In genomic region chr7:130069978-130070899, GRCh38 we compare ENCODE assay signal across 8 cellular contexts. TPM values are rescaled to one million over a fixed set of nuclear protein-coding genes. Genes with fewer than 3 reads are reported as not detected.
A peak's percentile ranks its signal among the peaks of the same experiment; 100 is the strongest.
DNase-seq lines count a peak whose midpoint lies in the region; ATAC-seq, FAIRE-seq and TF ChIP-seq lines count a peak whose summit lies in the region.

Gene KLHDC10 (plus strand): TSS chr7:130070534. CDS start chr7:130070644, 110 bp downstream.

- no peaks in the 10 kb centered on the region for H3K9me3 ChIP-seq in OCI-LY7 (ENCODE audit: low read length)

- H3K27me3 Mint-ChIP-seq in endothelial cell (ENCODE audit: unreplicated experiment), result peaks cover 8% of the 10 kb centered on the region

- H3K9me3 Mint-ChIP-seq in endothelial cell (ENCODE audit: unreplicated experiment), result no peaks in the 10 kb centered on the region

- intact Hi-C loops in OCI-LY7 (cut with micrococcal nuclease; ENCODE audit: unreplicated experiment), result loop anchor here (2.0 to 10.0 kb wide), 5 partner anchors 81 to 762 kb away; partner anchors contain the start of gene CEP41

- peak within 1 kb of the TSS; percentile 19 for H3K27ac ChIP-seq in OCI-LY7 (ENCODE audit: low read depth, low read length, poor library complexity, severe bottlenecking)

- ATAC-seq in GM21526 (IDR thresholded peaks at IDR 0.05; ENCODE audit: low FRiP score, unreplicated experiment), result peak; percentile 87

- H3K4me1 Mint-ChIP-seq in endothelial cell (ENCODE audit: unreplicated experiment), result peaks cover 18% of the 10 kb centered on the region

- H3K27ac Mint-ChIP-seq in endothelial cell (ENCODE audit: unreplicated experiment), result peak within 1 kb of the TSS; percentile 95

- H3K4me2 ChIP-seq in OCI-LY7 (ENCODE audit: low read length), result peak within 1 kb of the TSS; percentile 98

- CTCF ChIA-PET in OCI-LY7 (lab: Charles Lee; ENCODE audit: unreplicated experiment), result interaction anchor here (0.6 kb wide), 1 partner anchor 58 kb away, joined by 3 read pairs; no protein-coding TSS in a partner anchor

- DNase-seq in D721Med (ENCODE audit: insufficient read length, low spot score), result peak; percentile 82
- DNase-seq in HuH-7.5 (ENCODE audit: low spot score), result peak; percentile 94
- peak; percentile 97 for DNase-seq in OCI-LY7 (ENCODE audit: low spot score)
- DNase-seq in activated T-cell treated with anti-CD3 and anti-CD28 coated beads for 1 hour (ENCODE audit: low read depth), result peak; percentile 87
- DNase-seq in endothelial cell (ENCODE audit: low spot score), result peak; percentile 93
- peak; percentile 97 for DNase-seq in midbrain (lab: John Stamatoyannopoulos, UW)
- DNase-seq in stimulated activated CD8-positive, alpha-beta memory T cell treated with anti-CD3 and anti-CD28 coated beads, Interleukin-2, amount 100 ng/mL, for 1 hour (ENCODE audit: low read depth in 2 of 2), result peak; percentile 88 to 90

- H3K4me3 Mint-ChIP-seq in endothelial cell (ENCODE audit: unreplicated experiment), result peak within 1 kb of the TSS; percentile 97

- no peaks in the 10 kb centered on the region for H3K9me2 ChIP-seq in OCI-LY7 (ENCODE audit: insufficient read depth, low read length)

- 0 out of 2 replicates have a peak, but pooled peaks cover 9% of the 10 kb centered on the region for H4K20me1 ChIP-seq in OCI-LY7 (ENCODE audit: insufficient read depth, low read length)

- no peaks in the 10 kb centered on the region for H3K36me3 ChIP-seq in OCI-LY7 (ENCODE audit: insufficient read depth, low read length)

- TF ChIP-seq CTCF in D721Med (IDR thresholded peaks at IDR 0.05; ENCODE audit: insufficient read depth, missing control alignments) (no peak), OCI-LY7 (conservative IDR thresholded peaks at IDR 0.05; ENCODE audit: low read length) (no peak), endothelial cell (IDR thresholded peaks at IDR 0.05; ENCODE audit: unreplicated experiment) (no peak)

- H3K36me3 Mint-ChIP-seq in endothelial cell (ENCODE audit: low read depth, unreplicated experiment), result peaks cover 4% of the 10 kb centered on the region

- no peak for FAIRE-seq in D721Med (lab: Jason Lieb, UNC)

- H3K79me2 ChIP-seq in OCI-LY7 (ENCODE audit: insufficient read depth, low read depth, low read length), result peaks cover 25% of the 10 kb centered on the region

- POLR2A ChIA-PET in OCI-LY7 (lab: Charles Lee), result interaction anchor here (0.5 to 2.0 kb wide), 11 partner anchors 11 to 658 kb away, joined by 3 to 11 read pairs (median 3); partner anchors contain the start of genes STRIP2, TMEM209 and ZC3HC1

- BruUV-seq in OCI-LY7 (replicated peaks; lab: Mats Ljungman, UMichigan), result TSS peak; percentile 83

- H2AFZ ChIP-seq in OCI-LY7 (ENCODE audit: low read length), result peak within 1 kb of the TSS; percentile 95

- peak within 1 kb of the TSS; percentile 83 for H3K4me3 ChIP-seq in OCI-LY7 (ENCODE audit: low read depth, low read length, poor library complexity, severe bottlenecking)

- H3K4me1 ChIP-seq in OCI-LY7 (ENCODE audit: insufficient read depth, low read length, poor library complexity, severe bottlenecking), result peaks cover 15% of the 10 kb centered on the region

RNA-seq across cellular contexts. Expression of gene KLHDC10, which starts in this region (rescaled TPM):
- 15.9 and 24.1 TPM in 2 replicates for total RNA-seq in OCI-LY7 (2014; rRNA removed; shearing (Covaris generic))
- 16.7 and 21.2 TPM in 2 replicates for total RNA-seq in OCI-LY7 (2022)
- total RNA-seq in endothelial cell (ENCODE audit: unreplicated experiment), result 28.8 TPM

Comparison
In these comparisons a context has a peak if more than half of its experiments do, and no peak if none do; other contexts are left out.
1. Peak in every context shown above with its lines: DNase-seq, ATAC-seq, H3K4me3 ChIP-seq and H3K27ac ChIP-seq.